9 cellular contexts compared by ENCODE assay signal in the genomic region with DNA sequence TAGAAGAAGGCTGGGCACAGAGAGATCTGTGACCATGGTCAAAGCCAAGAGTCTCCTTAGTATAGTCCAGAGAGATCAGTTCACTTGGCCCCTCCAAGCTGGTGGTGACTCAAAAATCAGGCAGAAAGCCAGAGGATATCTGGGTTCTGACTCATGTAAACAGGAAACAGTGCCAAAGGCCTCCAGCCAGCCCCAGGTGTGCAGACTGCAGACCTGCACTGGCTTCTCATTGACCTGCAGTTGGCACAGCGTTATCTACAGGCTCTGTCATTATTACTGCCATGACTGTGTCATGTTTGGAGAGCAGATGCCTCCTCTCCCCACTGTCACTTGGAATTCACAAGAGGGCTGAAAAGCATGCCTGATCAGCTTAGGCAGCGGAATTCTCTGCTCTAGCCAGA.
A peak's percentile ranks its signal among the peaks of the same experiment; 100 is the strongest.
DNase-seq lines count a peak whose midpoint lies in the region; ATAC-seq and TF ChIP-seq lines count a peak whose summit lies in the region.
"Had no signal": no experiment of that assay in that cellular context is flagged by ENCODE, and none has a peak within 500 bp of the region (broad histone marks: within the 10 kb centered on the region; RNA-seq: fewer than 3 reads in every experiment).

No MANE protein-coding gene starts in this region.

- no peak overlapping the region for H3K4me3 Mint-ChIP-seq in chondrocyte (ENCODE audit: unreplicated experiment)
- no peak overlapping the region for H3K4me3 Mint-ChIP-seq in immature natural killer cell

- no peak for TF ChIP-seq CTCF in smooth muscle cell (IDR thresholded peaks at IDR 0.05; ENCODE audit: borderline replicate concordance, insufficient read depth, poor library complexity, severe bottlenecking)
- no peak for TF ChIP-seq CTCF in chondrocyte (IDR thresholded peaks at IDR 0.05)

- H3K4me3 ChIP-seq in smooth muscle cell = no peak overlapping the region

- no peaks in the 10 kb centered on the region for H3K9me3 Mint-ChIP-seq in chondrocyte (ENCODE audit: low read depth)
- H3K9me3 Mint-ChIP-seq in immature natural killer cell = peaks cover 0 to 20% (median 6%) of the 10 kb centered on the region in 6 donors

- WGBS in smooth muscle cell (ENCODE audit: low lambda C conversion rate) = 55% methylated on average over 2 of the region's 2 CpGs

- no peak overlapping the region for H3K9ac ChIP-seq in smooth muscle cell (ENCODE audit: low read depth)

- peak overlapping the region; percentile 18 for H3K4me2 ChIP-seq in smooth muscle cell

- DNase-seq in HCEC 1CT (peak; percentile 92), RPMI8226 (peak; percentile 84), glomerular visceral epithelial cell (ENCODE audit: extremely low spot score) (peak; percentile 89), smooth muscle cell (lab: John Stamatoyannopoulos, UW; ENCODE audit: unreplicated experiment) (no peak), GM19238 (ENCODE audit: insufficient read length, low spot score) (no peak), chondrocyte (ENCODE audit: low spot score) (no peak), immature natural killer cell (no peak)
- DNase-seq: activated T-cell treated with anti-CD3 and anti-CD28 coated beads, Interleukin-2, amount 50 U/mL, for 48 hours had no signal

- no peak overlapping the region for H3K27ac Mint-ChIP-seq in chondrocyte (ENCODE audit: unreplicated experiment)
- no peak overlapping the region for H3K27ac Mint-ChIP-seq in immature natural killer cell

- no peaks in the 10 kb centered on the region for H3K27me3 ChIP-seq in smooth muscle cell (ENCODE audit: low read depth)

- no peaks in the 10 kb centered on the region for H3K36me3 ChIP-seq in smooth muscle cell (ENCODE audit: low read depth)

- H3K9me3 ChIP-seq in smooth muscle cell (replicated peaks; ENCODE audit: low read depth) = no peaks in the 10 kb centered on the region

- H3K27ac ChIP-seq in smooth muscle cell (ENCODE audit: low read depth) = no peak overlapping the region

- no peaks in the 10 kb centered on the region for H3K4me1 ChIP-seq in smooth muscle cell (ENCODE audit: low read depth)

- H3K79me2 ChIP-seq in smooth muscle cell (ENCODE audit: low read depth) = no peaks in the 10 kb centered on the region

- ATAC-seq in HG03108 (IDR thresholded peaks at IDR 0.05; ENCODE audit: unreplicated experiment) = no peak

- no peaks in the 10 kb centered on the region for H3F3A ChIP-seq in smooth muscle cell (ENCODE audit: low read depth)

- H2AFZ ChIP-seq in smooth muscle cell (ENCODE audit: low read depth) = no peak overlapping the region

- H4K20me1 ChIP-seq in smooth muscle cell (ENCODE audit: low read depth) = no peaks in the 10 kb centered on the region

- H3K27me3 Mint-ChIP-seq in chondrocyte (ENCODE audit: low read depth) = peaks cover 9% of the 10 kb centered on the region
- no peaks in the 10 kb centered on the region for H3K27me3 Mint-ChIP-seq in immature natural killer cell (ENCODE audit: low read depth in 3 of 3)

- peaks cover 3% of the 10 kb centered on the region for H3K4me1 Mint-ChIP-seq in chondrocyte (ENCODE audit: low read depth)
- no peaks in the 10 kb centered on the region for H3K4me1 Mint-ChIP-seq in immature natural killer cell

- no peaks in the 10 kb centered on the region for H3K36me3 Mint-ChIP-seq in chondrocyte (ENCODE audit: low read depth)
- H3K36me3 Mint-ChIP-seq in immature natural killer cell = no peaks in the 10 kb centered on the region

Comparison
In these comparisons a context has a peak if more than half of its experiments do, and no peak if none do; other contexts are left out.
1. DNase-seq: peak in HCEC 1CT (single experiment), RPMI8226 (single experiment) and glomerular visceral epithelial cell (single experiment); none in smooth muscle cell (single experiment), GM19238 (single experiment), chondrocyte (single experiment) and immature natural killer cell (0 of 3).